1 cellular context compared by ENCODE assay signal in genomic region chr1:182304218-182305016, GRCh38.
TF ChIP-seq lines count a peak whose summit lies in the region.

No MANE protein-coding gene starts in this region.

TF ChIP-seq in K562, 482 proteins besides CTCF, POLR2A, EP300 and RAD21:
- no peak for TF ChIP-seq ZHX1 (conservative IDR thresholded peaks at IDR 0.05; ENCODE audit: low read length)
- peak; percentile 85 for TF ChIP-seq NFIC (IDR thresholded peaks at IDR 0.05)
